Comparison of ENCODE assay signal across 9 cellular contexts in the genomic region with DNA sequence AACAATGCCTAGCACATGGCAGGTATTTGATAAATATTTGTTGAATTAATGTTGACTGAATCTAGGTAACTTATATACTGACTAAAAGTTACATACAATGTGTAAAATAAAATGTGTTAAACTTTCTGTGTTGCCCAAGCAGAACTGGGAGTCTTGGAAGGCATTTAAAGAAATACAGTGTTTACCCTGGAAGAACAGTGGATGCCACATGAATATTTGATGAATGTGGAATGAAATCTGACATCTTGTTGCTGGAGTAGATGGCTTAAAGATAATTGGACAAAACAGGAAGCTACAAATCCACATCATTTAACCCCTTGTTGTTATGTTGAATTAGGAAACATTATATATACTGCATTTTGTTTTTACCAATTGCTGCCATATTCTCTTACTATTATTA.
"Had no signal": no experiment of that assay in that cellular context is flagged by ENCODE, and none has a peak within 500 bp of the region (broad histone marks: within the 10 kb centered on the region; RNA-seq: fewer than 3 reads in every experiment).

No MANE protein-coding gene starts in this region.

- H3K27ac ChIP-seq: GM23248 had no signal

- DNase-seq: GM23248, GOT3, H7, H9, HCEC 1CT, HFFc6 had no signal

- ATAC-seq: GM23338, HCT116 had no signal

- H3K4me3 ChIP-seq: GM23248, GM23338, HAP-1 had no signal
